ENCODE assay signal across 24 cellular contexts in genomic region chr1:78996791-78997190, GRCh38. TPM values are rescaled to one million over a fixed set of nuclear protein-coding genes. Genes with fewer than 3 reads are reported as not detected.
"Had no signal": no experiment of that assay in that cellular context is flagged by ENCODE, and none has a peak within 500 bp of the region (broad histone marks: within the 10 kb centered on the region; RNA-seq: fewer than 3 reads in every experiment).

No MANE protein-coding gene starts in this region.

- ATAC-seq: natural killer cell treated with Interleukin-12 subunit alpha and Interleukin-12 subunit beta and Interleukin-15 and Interleukin-18, amount 100 ng/mL, for 72 hours; pancreas; right cardiac atrium; right lobe of liver; stimulated activated effector memory CD8-positive, alpha-beta T cell treated with anti-CD3 and anti-CD28 coated beads, Interleukin-12 subunit alpha, Interleukin-12 subunit beta, amount 100 ng/mL, for 72 hours; stimulated activated naive B cell treated with anti-CD40 and anti-IgM and Interleukin-4, amounts not matched to agents 10 μg/mL and 1 μg/mL and 100 μg/mL, for 72 hours had no signal

- H3K9me3 ChIP-seq: neutrophil, pancreas, prostate gland, right lobe of liver, sigmoid colon, stomach, thoracic aorta, thyroid gland, tibial nerve, upper lobe of left lung, vagina had no signal

- H3K27ac ChIP-seq: neutrophil, pancreas, prostate gland, right lobe of liver, sigmoid colon, stomach, thoracic aorta, thyroid gland, tibial nerve, upper lobe of left lung, vagina had no signal

- H3K4me1 ChIP-seq: pancreas, prostate gland, right lobe of liver, sigmoid colon, stomach, thyroid gland, tibial nerve, upper lobe of left lung, vagina had no signal

- H3K27me3 ChIP-seq: neutrophil, pancreas, right lobe of liver, sigmoid colon, stomach, thyroid gland, tibial nerve, upper lobe of left lung, vagina had no signal

- H3K36me3 ChIP-seq: neutrophil, pancreas, prostate gland, right lobe of liver, sigmoid colon, stomach, thoracic aorta, thyroid gland, tibial nerve, upper lobe of left lung, vagina had no signal

- DNase-seq: nephron progenitor cell; nucleus accumbens; pancreas; right cardiac atrium; right lobe of liver; sigmoid colon; small intestine; stimulated activated CD4-positive, alpha-beta T cell treated with anti-CD3 and anti-CD28 coated beads, Interleukin-15, amount 100 ng/mL, for 24 hours; stimulated activated CD4-positive, alpha-beta T cell treated with anti-CD3 and anti-CD28 coated beads, Interleukin-2, amount 100 ng/mL, for 24 hours; stimulated activated CD4-positive, alpha-beta T cell treated with anti-CD3 and anti-CD28 coated beads, Interleukin-2, amount 100 ng/mL, for 48 hours; stimulated activated CD4-positive, alpha-beta T cell treated with anti-CD3 and anti-CD28 coated beads, Interleukin-4, amount 100 ng/mL, for 24 hours; stimulated activated naive B cell treated with anti-CD40 and anti-IgM and Interleukin-4, amounts not matched to agents 10 μg/mL and 1 μg/mL and 100 μg/mL, for 72 hours; stimulated activated naive CD4-positive, alpha-beta T cell treated with Interleukin-2 at 50 U/mL for 16 hours; stomach; thyroid gland; trophoblast cell; upper lobe of left lung had no signal

- H3K4me3 ChIP-seq: pancreas, prostate gland, right lobe of liver, sigmoid colon, stomach, thoracic aorta, thyroid gland, tibial nerve, upper lobe of left lung, vagina had no signal

RNA-seq across cellular contexts. Expression of gene ADGRL4, which starts 9.7 kb away (rescaled TPM):
- total RNA-seq: natural killer cell treated with Interleukin-12 subunit alpha and Interleukin-12 subunit beta and Interleukin-15 and Interleukin-18, amount 100 ng/mL, for 72 hours had no signal
